In the genomic region with DNA sequence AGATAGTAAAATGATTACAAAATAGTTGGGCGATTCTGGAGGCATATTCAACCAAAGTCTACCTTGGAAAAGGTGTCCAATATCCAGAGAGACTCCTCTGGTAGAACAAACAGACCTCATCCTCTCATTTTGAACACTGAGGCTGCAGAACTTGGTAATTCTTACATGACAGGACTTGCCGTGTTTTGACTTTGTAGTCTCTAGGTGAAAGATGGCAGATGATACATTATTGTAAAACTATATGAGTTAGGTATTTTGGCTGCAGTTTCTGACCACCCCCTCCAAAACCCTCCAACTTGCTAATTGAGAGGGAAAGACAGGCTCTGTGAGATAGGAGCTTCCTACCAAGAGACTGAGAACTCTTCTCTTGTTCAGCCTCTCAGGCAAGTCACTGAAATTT, we compare ENCODE assay signal across 1 cellular context.
TF ChIP-seq lines count a peak whose summit lies in the region.

No MANE protein-coding gene starts in this region.

TF ChIP-seq in SK-N-SH, 30 proteins besides CTCF, POLR2A, EP300 and RAD21 (continued from another document):
- TF ChIP-seq, protein P1, sequence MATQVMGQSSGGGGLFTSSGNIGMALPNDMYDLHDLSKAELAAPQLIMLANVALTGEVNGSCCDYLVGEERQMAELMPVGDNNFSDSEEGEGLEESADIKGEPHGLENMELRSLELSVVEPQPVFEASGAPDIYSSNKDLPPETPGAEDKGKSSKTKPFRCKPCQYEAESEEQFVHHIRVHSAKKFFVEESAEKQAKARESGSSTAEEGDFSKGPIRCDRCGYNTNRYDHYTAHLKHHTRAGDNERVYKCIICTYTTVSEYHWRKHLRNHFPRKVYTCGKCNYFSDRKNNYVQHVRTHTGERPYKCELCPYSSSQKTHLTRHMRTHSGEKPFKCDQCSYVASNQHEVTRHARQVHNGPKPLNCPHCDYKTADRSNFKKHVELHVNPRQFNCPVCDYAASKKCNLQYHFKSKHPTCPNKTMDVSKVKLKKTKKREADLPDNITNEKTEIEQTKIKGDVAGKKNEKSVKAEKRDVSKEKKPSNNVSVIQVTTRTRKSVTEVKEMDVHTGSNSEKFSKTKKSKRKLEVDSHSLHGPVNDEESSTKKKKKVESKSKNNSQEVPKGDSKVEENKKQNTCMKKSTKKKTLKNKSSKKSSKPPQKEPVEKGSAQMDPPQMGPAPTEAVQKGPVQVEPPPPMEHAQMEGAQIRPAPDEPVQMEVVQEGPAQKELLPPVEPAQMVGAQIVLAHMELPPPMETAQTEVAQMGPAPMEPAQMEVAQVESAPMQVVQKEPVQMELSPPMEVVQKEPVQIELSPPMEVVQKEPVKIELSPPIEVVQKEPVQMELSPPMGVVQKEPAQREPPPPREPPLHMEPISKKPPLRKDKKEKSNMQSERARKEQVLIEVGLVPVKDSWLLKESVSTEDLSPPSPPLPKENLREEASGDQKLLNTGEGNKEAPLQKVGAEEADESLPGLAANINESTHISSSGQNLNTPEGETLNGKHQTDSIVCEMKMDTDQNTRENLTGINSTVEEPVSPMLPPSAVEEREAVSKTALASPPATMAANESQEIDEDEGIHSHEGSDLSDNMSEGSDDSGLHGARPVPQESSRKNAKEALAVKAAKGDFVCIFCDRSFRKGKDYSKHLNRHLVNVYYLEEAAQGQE (IDR thresholded peaks at IDR 0.05; ENCODE audit: low read depth, low read length): no peak
- TF ChIP-seq RFX5 (IDR thresholded peaks at IDR 0.05; ENCODE audit: low read length) (no peak), MEF2A (IDR thresholded peaks at IDR 0.05; ENCODE audit: borderline replicate concordance, low read depth) (no peak), FOXM1 (IDR thresholded peaks at IDR 0.05; ENCODE audit: low read depth) (no peak), JUND (IDR thresholded peaks at IDR 0.05) (no peak), TEAD4 (IDR thresholded peaks at IDR 0.05; ENCODE audit: borderline replicate concordance, insufficient read depth) (no peak), CHD2 (IDR thresholded peaks at IDR 0.05; ENCODE audit: low read length, partially characterized antibody) (no peak)
- TF ChIP-seq, protein P2, sequence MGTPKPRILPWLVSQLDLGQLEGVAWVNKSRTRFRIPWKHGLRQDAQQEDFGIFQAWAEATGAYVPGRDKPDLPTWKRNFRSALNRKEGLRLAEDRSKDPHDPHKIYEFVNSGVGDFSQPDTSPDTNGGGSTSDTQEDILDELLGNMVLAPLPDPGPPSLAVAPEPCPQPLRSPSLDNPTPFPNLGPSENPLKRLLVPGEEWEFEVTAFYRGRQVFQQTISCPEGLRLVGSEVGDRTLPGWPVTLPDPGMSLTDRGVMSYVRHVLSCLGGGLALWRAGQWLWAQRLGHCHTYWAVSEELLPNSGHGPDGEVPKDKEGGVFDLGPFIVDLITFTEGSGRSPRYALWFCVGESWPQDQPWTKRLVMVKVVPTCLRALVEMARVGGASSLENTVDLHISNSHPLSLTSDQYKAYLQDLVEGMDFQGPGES (IDR thresholded peaks at IDR 0.05; ENCODE audit: low read depth, low read length): no peak
